In genomic region chr17:6940186-6940649, GRCh38 we compare ENCODE assay signal across 1 cellular context.
TF ChIP-seq lines count a peak whose summit lies in the region.

No MANE protein-coding gene starts in this region.

TF ChIP-seq in H1, 55 proteins besides CTCF, POLR2A, EP300 and RAD21 (continued from another document):
- TF ChIP-seq CHD7 (IDR thresholded peaks at IDR 0.05; ENCODE audit: insufficient replicate concordance, low read length) (no peak), SIN3A (conservative IDR thresholded peaks at IDR 0.05 in 1 of 2, IDR thresholded peaks at IDR 0.05 in 1 of 2; ENCODE audit: low read depth in 1 of 2, low read length in 2 of 2) (no peak), SP2 (IDR thresholded peaks at IDR 0.05; ENCODE audit: low read length) (no peak), KDM1A (IDR thresholded peaks at IDR 0.05; ENCODE audit: borderline replicate concordance, low read length) (no peak), CTBP2 (IDR thresholded peaks at IDR 0.05; ENCODE audit: borderline replicate concordance, insufficient read depth, insufficient read length, low read length) (no peak), GTF2F1 (IDR thresholded peaks at IDR 0.05; ENCODE audit: borderline replicate concordance, low read depth, low read length) (no peak), ATF3 (IDR thresholded peaks at IDR 0.05; ENCODE audit: insufficient read depth, low read depth, low read length) (no peak), YY1 (IDR thresholded peaks at IDR 0.05; ENCODE audit: low read depth, low read length) (no peak), BACH1 (IDR thresholded peaks at IDR 0.05; ENCODE audit: low read length) (no peak), CBX8 (IDR thresholded peaks at IDR 0.05; ENCODE audit: borderline replicate concordance, low read depth, low read length) (no peak), CEBPB (IDR thresholded peaks at IDR 0.05; ENCODE audit: low read depth, low read length) (no peak), SP1 (IDR thresholded peaks at IDR 0.05; ENCODE audit: low read depth, low read length) (no peak), HDAC2 (IDR thresholded peaks at IDR 0.05; ENCODE audit: borderline replicate concordance in 1 of 2, low read depth in 2 of 2, low read length in 2 of 2) (no peak)
